In genomic region chr7:130010689-130011412, GRCh38 we compare ENCODE assay signal across 8 cellular contexts. TPM values are rescaled to one million over a fixed set of nuclear protein-coding genes. Genes with fewer than 3 reads are reported as not detected.
DNase-seq lines count a peak whose midpoint lies in the region; ATAC-seq lines count a peak whose summit lies in the region.

No MANE protein-coding gene starts in this region.

- no peaks in the 10 kb centered on the region for H3K79me2 ChIP-seq in ACC112 (ENCODE audit: control insufficient read depth, insufficient read depth, low read length, unreplicated experiment)

- H2AFZ ChIP-seq in ACC112 (ENCODE audit: low read length, unreplicated experiment): no peak overlapping the region

- H3K27me3 ChIP-seq in ACC112 (ENCODE audit: insufficient read depth, low read length): no peaks in the 10 kb centered on the region

- ATAC-seq in GM18520 (IDR thresholded peaks at IDR 0.05; ENCODE audit: unreplicated experiment) (peak; percentile 66), HG03196 (IDR thresholded peaks at IDR 0.05; ENCODE audit: unreplicated experiment) (peak; percentile 67), left lobe of liver (peak; percentile 96)
- ATAC-seq in activated CD4-positive, CD25-positive, alpha-beta regulatory T cell treated with anti-CD3 and anti-CD28 coated beads, Interleukin-2, amount 50 U/mL, for 24 hours: peak; percentile 70 to 80

- peaks cover 20% of the 10 kb centered on the region for H3K4me1 ChIP-seq in ACC112 (ENCODE audit: control insufficient read depth, insufficient read depth, low read length, unreplicated experiment)

- peak overlapping the region; percentile 93 for H3K27ac ChIP-seq in ACC112 (ENCODE audit: low read depth, low read length)

- DNase-seq in NCI-H226: peak; percentile 64
- peak; percentile 85 for DNase-seq in cerebellum (ENCODE audit: low spot score)
- peak; percentile 77 for DNase-seq in left lobe of liver (ENCODE audit: low spot score)
- DNase-seq in stimulated activated CD4-positive, alpha-beta T cell treated with anti-CD3 and anti-CD28 coated beads, Interleukin-4, amount 100 ng/mL, for 1 hour: peak; percentile 80

- H3K36me3 ChIP-seq in ACC112 (ENCODE audit: insufficient read depth, low read length): no peaks in the 10 kb centered on the region

- no peak overlapping the region for H3K4me3 ChIP-seq in ACC112 (ENCODE audit: low read depth, low read length)

RNA-seq across cellular contexts. Expression of gene ZC3HC1, which starts 40.3 kb away (rescaled TPM):
- total RNA-seq in cerebellum (12.7 TPM), left lobe of liver (9.0 TPM)

RNA-seq across cellular contexts. Expression of gene UBE2H, which starts 58.1 kb away (rescaled TPM):
- total RNA-seq in cerebellum (79.8 TPM), left lobe of liver (33.8 TPM)

RNA-seq across cellular contexts. Expression of gene KLHDC10, which starts 59.5 kb away (rescaled TPM):
- 64.1 TPM for total RNA-seq in cerebellum
- total RNA-seq in left lobe of liver: 35.3 TPM
